In the genomic region with DNA sequence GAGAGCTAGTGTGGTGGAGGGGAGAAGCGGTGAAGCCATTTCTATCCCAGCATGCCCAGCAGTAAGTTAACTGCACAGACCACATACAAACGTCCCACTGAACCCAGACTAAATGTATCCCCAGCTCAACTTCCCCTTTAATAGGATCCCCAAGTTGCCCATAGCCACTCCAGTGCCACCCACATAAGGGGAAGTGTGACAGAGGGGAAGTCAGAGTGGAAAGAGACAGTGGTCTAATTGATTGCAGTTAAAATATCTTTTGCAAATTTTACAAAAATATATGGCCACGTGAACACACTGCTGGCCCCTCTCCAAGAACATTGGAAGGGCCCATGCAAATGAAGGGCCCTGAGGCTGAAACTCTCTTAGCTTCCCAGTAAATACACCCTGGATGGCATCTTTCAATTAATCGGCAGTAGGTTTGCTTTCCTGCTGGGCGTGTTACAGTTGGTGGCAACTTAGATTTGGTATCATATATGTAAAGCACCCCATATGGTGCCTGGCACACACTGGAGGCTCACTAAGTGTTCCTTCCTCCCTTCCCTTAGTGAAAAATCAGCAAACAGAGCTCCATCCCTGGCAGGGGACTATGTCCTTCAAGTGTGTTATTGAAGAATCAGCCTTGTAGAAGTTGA, we compare ENCODE assay signal across 11 cellular contexts.
DNase-seq lines count a peak whose midpoint lies in the region; ATAC-seq and TF ChIP-seq lines count a peak whose summit lies in the region.
"Had no signal": no experiment of that assay in that cellular context is flagged by ENCODE, and none has a peak within 500 bp of the region (broad histone marks: within the 10 kb centered on the region; RNA-seq: fewer than 3 reads in every experiment).

No MANE protein-coding gene starts in this region.

- no peaks in the 10 kb centered on the region for H3F3A ChIP-seq in GM23338 (replicated peaks; ENCODE audit: low read depth)

- no peak for TF ChIP-seq CTCF in GM23338 (conservative IDR thresholded peaks at IDR 0.05; ENCODE audit: low read depth in 2 of 2)

- H4K20me1 ChIP-seq in GM23338 (replicated peaks; ENCODE audit: insufficient read depth) = no peaks in the 10 kb centered on the region

- H3K9ac ChIP-seq in trophoblast cell (ENCODE audit: low read length) = no peak overlapping the region

- no peak overlapping the region for H4K8ac ChIP-seq in trophoblast cell (ENCODE audit: low read depth, low read length)

- no peak overlapping the region for H4K91ac ChIP-seq in trophoblast cell (ENCODE audit: low read depth, low read length)

- H3K18ac ChIP-seq in trophoblast cell (ENCODE audit: low read length) = no peak overlapping the region

- H3K27me3 ChIP-seq in GM23338 (ENCODE audit: insufficient read depth) (no peaks in the 10 kb centered on the region), trophoblast cell (ENCODE audit: insufficient read depth, low read length) (no peaks in the 10 kb centered on the region)
- H3K27me3 ChIP-seq: colonic mucosa, ovary had no signal

- WGBS in trophoblast cell (ENCODE audit: extremely low coverage, insufficient coverage, insufficient read length) = no CpG with 5 or more reads among the region's 5 CpGs

- H3K4me3 Mint-ChIP-seq in GM23338 = no peak overlapping the region
- no peak overlapping the region for H3K4me3 Mint-ChIP-seq in dendritic cell treated with granulocyte-macrophage colony-stimulating factor and Interleukin-4, amounts not matched to agents 40 ng/mL and 50 ng/mL, for 4 days
- no peak overlapping the region for H3K4me3 Mint-ChIP-seq in immature natural killer cell

- no peak overlapping the region for H2BK5ac ChIP-seq in trophoblast cell (ENCODE audit: low read depth, low read length, poor library complexity)

- no peaks in the 10 kb centered on the region for H3K9me2 ChIP-seq in GM23338 (ENCODE audit: insufficient read depth)

- peak overlapping the region; percentile 58 for H2BK12ac ChIP-seq in trophoblast cell (ENCODE audit: low read length)

- H3K27ac ChIP-seq in GM23338 (ENCODE audit: low read depth) = no peak overlapping the region
- no peak overlapping the region for H3K27ac ChIP-seq in trophoblast cell (ENCODE audit: low read depth, low read length)
- H3K27ac ChIP-seq: ovary had no signal

- no peaks in the 10 kb centered on the region for H3K36me3 ChIP-seq in GM23338 (ENCODE audit: insufficient read depth)
- H3K36me3 ChIP-seq in trophoblast cell (ENCODE audit: control insufficient read depth in 1 of 2, insufficient read depth in 2 of 2, low read length in 2 of 2) = no peaks in the 10 kb centered on the region
- H3K36me3 ChIP-seq: colonic mucosa, ovary had no signal

- DNase-seq in GM23338 (ENCODE audit: low spot score) (no peak), NCI-H526 (lab: John Stamatoyannopoulos, UW) (peak; percentile 65 to 78), trophoblast cell (peak in 1 of 2 donors; percentile 8), ecto neural progenitor cell (ENCODE audit: low spot score) (no peak), immature natural killer cell (no peak)
- DNase-seq: colonic mucosa, NCI-H1105, ovary, T1000 had no signal

- H3K4me1 ChIP-seq in GM23338 (ENCODE audit: insufficient read depth) = peaks cover 21% of the 10 kb centered on the region
- peaks cover 16 to 18% of the 10 kb centered on the region in 2 experiments for H3K4me1 ChIP-seq in trophoblast cell (ENCODE audit: control insufficient read depth in 1 of 2, insufficient read depth in 2 of 2, low read length in 2 of 2)
- H3K4me1 ChIP-seq: colonic mucosa had no signal

- H3K9me3 Mint-ChIP-seq in GM23338 = peaks cover 13% of the 10 kb centered on the region
- H3K9me3 Mint-ChIP-seq in dendritic cell treated with granulocyte-macrophage colony-stimulating factor and Interleukin-4, amounts not matched to agents 40 ng/mL and 50 ng/mL, for 4 days = peaks cover 10% of the 10 kb centered on the region
- H3K9me3 Mint-ChIP-seq in immature natural killer cell = peaks cover 0 to 11% (median 1%) of the 10 kb centered on the region in 6 donors

- H3K27me3 Mint-ChIP-seq in GM23338 (ENCODE audit: insufficient read depth, low read depth, poor library complexity) (peaks cover 15% of the 10 kb centered on the region), immature natural killer cell (ENCODE audit: low read depth in 3 of 3) (peaks cover 0 to 5% (median 3%) of the 10 kb centered on the region in 3 donors)
- no peaks in the 10 kb centered on the region for H3K27me3 Mint-ChIP-seq in dendritic cell treated with granulocyte-macrophage colony-stimulating factor and Interleukin-4, amounts not matched to agents 40 ng/mL and 50 ng/mL, for 4 days

- no peak overlapping the region for H2BK120ac ChIP-seq in trophoblast cell (ENCODE audit: insufficient read depth, low read length, poor library complexity)

- ATAC-seq in GM23338 (no peak), SK-N-SH treated with all-trans-retinoic acid at 6 μM for 48 hours (no peak)

- H3K36me3 Mint-ChIP-seq in GM23338 (ENCODE audit: low read depth) (peaks cover 14% of the 10 kb centered on the region), immature natural killer cell (peaks cover 0 to 4% (median 0%) of the 10 kb centered on the region in 3 donors)
- peaks cover 7% of the 10 kb centered on the region for H3K36me3 Mint-ChIP-seq in dendritic cell treated with granulocyte-macrophage colony-stimulating factor and Interleukin-4, amounts not matched to agents 40 ng/mL and 50 ng/mL, for 4 days (ENCODE audit: low read depth)

- H2AFZ ChIP-seq in GM23338 (peak overlapping the region; percentile 69; the same call in 1 of the 2 replicates), trophoblast cell (ENCODE audit: insufficient read depth, low read length, poor library complexity) (no peak overlapping the region)

- no peaks in the 10 kb centered on the region for H3K9me3 ChIP-seq in trophoblast cell (ENCODE audit: insufficient read depth, low read depth, low read length)
- H3K9me3 ChIP-seq: colonic mucosa, ovary had no signal

- H3K79me2 ChIP-seq in GM23338 (replicated peaks; ENCODE audit: insufficient read depth) (no peaks in the 10 kb centered on the region), trophoblast cell (ENCODE audit: control insufficient read depth, insufficient read depth, low read length, poor library complexity) (peaks cover 1% of the 10 kb centered on the region)

- no peak overlapping the region for H2AK5ac ChIP-seq in trophoblast cell (ENCODE audit: low read length)

- H3K27ac Mint-ChIP-seq in GM23338 (no peak overlapping the region), immature natural killer cell (no peak overlapping the region)
- H3K27ac Mint-ChIP-seq in dendritic cell treated with granulocyte-macrophage colony-stimulating factor and Interleukin-4, amounts not matched to agents 40 ng/mL and 50 ng/mL, for 4 days = peak overlapping the region; percentile 82

- no peak overlapping the region for H3K23ac ChIP-seq in trophoblast cell (ENCODE audit: low read length)

- H3K4me2 ChIP-seq in GM23338 (no peak overlapping the region), trophoblast cell (ENCODE audit: low read length) (no peak overlapping the region)

- no peak overlapping the region for H3K14ac ChIP-seq in trophoblast cell (ENCODE audit: low read length)

- H4K12ac ChIP-seq in trophoblast cell (ENCODE audit: low read depth, low read length) = no peak overlapping the region

- peaks cover 12% of the 10 kb centered on the region for H3K79me1 ChIP-seq in trophoblast cell (ENCODE audit: low read length)

- H3K4me1 Mint-ChIP-seq in GM23338 (peaks cover 32% of the 10 kb centered on the region), immature natural killer cell (no peaks in the 10 kb centered on the region)
- peaks cover 75% of the 10 kb centered on the region for H3K4me1 Mint-ChIP-seq in dendritic cell treated with granulocyte-macrophage colony-stimulating factor and Interleukin-4, amounts not matched to agents 40 ng/mL and 50 ng/mL, for 4 days (ENCODE audit: low read depth)

- intact Hi-C loops in dendritic cell treated with granulocyte-macrophage colony-stimulating factor and Interleukin-4, amounts not matched to agents 40 ng/mL and 50 ng/mL, for 4 days (cut with micrococcal nuclease) = loop anchor here (5.0 to 10.0 kb wide), 2 partner anchors 76 to 156 kb away; no protein-coding TSS in a partner anchor

- H3K4me3 ChIP-seq in GM23338 (no peak overlapping the region), trophoblast cell (ENCODE audit: low read depth, low read length) (no peak overlapping the region)
- H3K4me3 ChIP-seq: colonic mucosa, ovary had no signal

- H3K4ac ChIP-seq in trophoblast cell (ENCODE audit: low read depth, low read length) = no peak overlapping the region

TF ChIP-seq in GM23338, 12 proteins besides CTCF, POLR2A, EP300 and RAD21 (continues in another document):
- TF ChIP-seq STAT1 (IDR thresholded peaks at IDR 0.05; ENCODE audit: unreplicated experiment) = no peak
- TF ChIP-seq, protein P1, sequence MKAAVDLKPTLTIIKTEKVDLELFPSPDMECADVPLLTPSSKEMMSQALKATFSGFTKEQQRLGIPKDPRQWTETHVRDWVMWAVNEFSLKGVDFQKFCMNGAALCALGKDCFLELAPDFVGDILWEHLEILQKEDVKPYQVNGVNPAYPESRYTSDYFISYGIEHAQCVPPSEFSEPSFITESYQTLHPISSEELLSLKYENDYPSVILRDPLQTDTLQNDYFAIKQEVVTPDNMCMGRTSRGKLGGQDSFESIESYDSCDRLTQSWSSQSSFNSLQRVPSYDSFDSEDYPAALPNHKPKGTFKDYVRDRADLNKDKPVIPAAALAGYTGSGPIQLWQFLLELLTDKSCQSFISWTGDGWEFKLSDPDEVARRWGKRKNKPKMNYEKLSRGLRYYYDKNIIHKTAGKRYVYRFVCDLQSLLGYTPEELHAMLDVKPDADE (IDR thresholded peaks at IDR 0.05) = no peak
- no peak for TF ChIP-seq POLR2AphosphoS5 (IDR thresholded peaks at IDR 0.05; ENCODE audit: low read depth)
- TF ChIP-seq ZNF114 (CRISPR knock-in tag; IDR thresholded peaks at IDR 0.05) = no peak
- no peak for TF ChIP-seq EZH2 (IDR thresholded peaks at IDR 0.05; ENCODE audit: low read depth, unreplicated experiment)
- TF ChIP-seq ZNF331 (CRISPR knock-in tag; IDR thresholded peaks at IDR 0.05; ENCODE audit: low read depth) = no peak

TF ChIP-seq in SK-N-SH treated with all-trans-retinoic acid at 6 μM for 48 hours, 23 proteins besides CTCF, POLR2A, EP300 and RAD21 (continues in another document):
- no peak for TF ChIP-seq ZNF70 (CRISPR knock-in tag; IDR thresholded peaks at IDR 0.05)

Comparison
In these comparisons a context has a peak if more than half of its experiments do, and no peak if none do; other contexts are left out.
1. DNase-seq: peak in NCI-H526 (2 of 2); none in GM23338 (single experiment), ecto neural progenitor cell (single experiment) and immature natural killer cell (0 of 3).